Comparison of ENCODE assay signal across 8 cellular contexts in the genomic region with DNA sequence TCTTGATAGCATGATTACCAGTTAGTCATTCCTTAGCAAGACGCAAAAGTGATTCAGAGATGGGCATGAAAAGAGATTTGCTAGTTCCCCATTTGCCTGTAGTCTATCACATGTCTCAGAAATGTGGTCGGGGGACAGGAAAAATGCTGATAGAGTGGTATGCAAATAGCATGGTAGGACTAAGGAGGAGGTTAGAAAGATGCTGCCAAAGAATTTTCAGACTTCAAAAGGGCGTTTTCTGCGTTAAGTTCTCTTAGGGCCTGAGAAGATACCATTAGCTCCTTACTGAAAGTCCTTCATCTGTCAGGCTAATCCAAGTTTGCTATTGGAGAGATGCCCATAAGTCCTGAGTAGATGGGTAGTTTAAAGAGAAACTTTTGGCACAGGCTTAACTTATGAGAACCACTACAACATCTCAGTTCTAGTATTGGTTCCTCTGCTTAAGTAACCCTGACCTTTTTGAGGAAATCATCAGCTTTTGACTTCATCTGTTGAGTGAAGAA. TPM values are rescaled to one million over a fixed set of nuclear protein-coding genes. Genes with fewer than 3 reads are reported as not detected.
DNase-seq lines count a peak whose midpoint lies in the region; ATAC-seq and TF ChIP-seq lines count a peak whose summit lies in the region.

No MANE protein-coding gene starts in this region.

- peaks cover 0 to 19% of the 10 kb centered on the region in 2 donors for H3K4me1 ChIP-seq in gastrocnemius medialis
- peaks cover 10% of the 10 kb centered on the region; the same call in 1 of the 2 replicates for H3K4me1 ChIP-seq in SJCRH30
- H3K4me1 ChIP-seq in A673 (ENCODE audit: insufficient read depth, low read length, poor library complexity, severe bottlenecking) = peaks cover 18% of the 10 kb centered on the region

- H3K4me3 ChIP-seq in astrocyte of the spinal cord (ENCODE audit: low read depth, low read length) (peak overlapping the region; percentile 61), gastrocnemius medialis (peak overlapping the region; percentile 9 to 60 (median 46)), SJCRH30 (no peak overlapping the region), A673 (ENCODE audit: low read depth, low read length, poor library complexity, severe bottlenecking) (no peak overlapping the region)

- H3K27ac ChIP-seq in gastrocnemius medialis (peak overlapping the region; percentile 74 to 78 (median 76)), SJCRH30 (no peak overlapping the region), A673 (ENCODE audit: low read depth, low read length, poor library complexity, severe bottlenecking) (no peak overlapping the region)

- intact Hi-C loops in gastrocnemius medialis (cut with DNase I; ENCODE audit: low total_unique reads) = no loop called here
- intact Hi-C loops in A673 (cut with micrococcal nuclease; ENCODE audit: unreplicated experiment) = no loop called here

- TF ChIP-seq CTCF in astrocyte of the spinal cord (IDR thresholded peaks at IDR 0.05; ENCODE audit: low read depth, low read length) (no peak), gastrocnemius medialis (IDR thresholded peaks at IDR 0.05 in 4 of 5, conservative IDR thresholded peaks at IDR 0.05 in 1 of 5) (no peak), A673 (conservative IDR thresholded peaks at IDR 0.05; ENCODE audit: low read depth, low read length) (no peak)

- DNase-seq in astrocyte of the spinal cord (ENCODE audit: low read depth, low spot score) (peak; percentile 60), gastrocnemius medialis (no peak), SJCRH30 (no peak), A673 (ENCODE audit: low spot score) (no peak), Ammon's horn (ENCODE audit: low spot score) (no peak), NCI-H226 (no peak)

- H3K9me3 ChIP-seq in gastrocnemius medialis (no peaks in the 10 kb centered on the region), SJCRH30 (replicated peaks) (no peaks in the 10 kb centered on the region), A673 (ENCODE audit: low read depth, low read length, poor library complexity, severe bottlenecking) (no peaks in the 10 kb centered on the region)

- ATAC-seq in GM18868 (IDR thresholded peaks at IDR 0.05; ENCODE audit: unreplicated experiment) (peak; percentile 70), HG02759 (IDR thresholded peaks at IDR 0.05; ENCODE audit: unreplicated experiment) (peak; percentile 77), gastrocnemius medialis (no peak)

- no peaks in the 10 kb centered on the region for H3K27me3 ChIP-seq in gastrocnemius medialis
- no peaks in the 10 kb centered on the region for H3K27me3 ChIP-seq in SJCRH30
- H3K27me3 ChIP-seq in A673 (replicated peaks; ENCODE audit: insufficient read depth, low read depth, low read length, poor library complexity) = no peaks in the 10 kb centered on the region

- TF ChIP-seq POLR2A in gastrocnemius medialis (IDR thresholded peaks at IDR 0.05) = no peak

- CTCF ChIA-PET in A673 (lab: Charles Lee) = no interaction called here

- H3K36me3 ChIP-seq in gastrocnemius medialis = no peaks in the 10 kb centered on the region
- no peaks in the 10 kb centered on the region for H3K36me3 ChIP-seq in SJCRH30
- H3K36me3 ChIP-seq in A673 (ENCODE audit: insufficient read depth, low read length, poor library complexity, severe bottlenecking) = no peaks in the 10 kb centered on the region

- BruUV-seq in A673 (replicated peaks; lab: Mats Ljungman, UMichigan) = no TSS peak

- POLR2A ChIA-PET in A673 (lab: Charles Lee; ENCODE audit: low non-redundant PET) = no interaction called here

- in situ Hi-C loops in astrocyte of the spinal cord (cut with HindIII; ENCODE audit: low sequenced_read_pairs) (no loop called here), gastrocnemius medialis (cut with MboI; ENCODE audit: low sequenced_read_pairs in 4 of 4) (no loop called here)

RNA-seq across cellular contexts. Expression of gene CALD1, which starts 2.7 kb away (rescaled TPM):
- 10 to 100 TPM; 25.9 to 43.2 (median 32.3) TPM for total RNA-seq in gastrocnemius medialis
- total RNA-seq in SJCRH30 (2014; rRNA removed; shearing (Covaris generic)) = 102 and 113 TPM in 2 replicates
- 47.9 and 48.0 TPM in 2 replicates for total RNA-seq in A673 (2021)

Comparison
In these comparisons a context has a peak if more than half of its experiments do, and no peak if none do; other contexts are left out.
1. ATAC-seq: peak in GM18868 (single experiment) and HG02759 (single experiment); none in gastrocnemius medialis (0 of 2).
2. H3K4me3 ChIP-seq: peak in astrocyte of the spinal cord (single experiment) and gastrocnemius medialis (4 of 4); none in SJCRH30 (single experiment) and A673 (single experiment).
3. H3K27ac ChIP-seq: peak in gastrocnemius medialis (4 of 4); none in SJCRH30 (single experiment) and A673 (single experiment).